Comparison of ENCODE assay signal across 14 cellular contexts in genomic region chr20:64164123-64164836, GRCh38. TPM values are rescaled to one million over a fixed set of nuclear protein-coding genes. Genes with fewer than 3 reads are reported as not detected.
DNase-seq lines count a peak whose midpoint lies in the region; ATAC-seq and TF ChIP-seq lines count a peak whose summit lies in the region.
"Had no signal": no experiment of that assay in that cellular context is flagged by ENCODE, and none has a peak within 500 bp of the region (broad histone marks: within the 10 kb centered on the region; RNA-seq: fewer than 3 reads in every experiment).

MYT1 (plus strand) TSS chr20:64164452; CDS start chr20:64198862, 34,410 bp downstream.

- H3K27ac ChIP-seq in PC-3 (ENCODE audit: low read length) (no peak within 1 kb of the TSS), neural cell (ENCODE audit: low read length) (peak within 1 kb of the TSS; percentile 99), MM.1S (ENCODE audit: low read length) (no peak within 1 kb of the TSS)

- no peaks in the 10 kb centered on the region for H3K4me1 ChIP-seq in PC-3 (ENCODE audit: insufficient read depth, low read length)
- no peaks in the 10 kb centered on the region for H3K4me1 ChIP-seq in MM.1S (ENCODE audit: low read length)

- H3K9me3 ChIP-seq in PC-3 (ENCODE audit: low read length) (no peaks in the 10 kb centered on the region), neural cell (ENCODE audit: low read length) (no peaks in the 10 kb centered on the region), MM.1S (replicated peaks; ENCODE audit: insufficient read depth, low read length) (no peaks in the 10 kb centered on the region)

- TF ChIP-seq CTCF in LNCaP clone FGC (IDR thresholded peaks at IDR 0.05; ENCODE audit: control insufficient read depth, extremely low read depth, insufficient read depth), result no peak
- TF ChIP-seq CTCF in PC-3 (conservative IDR thresholded peaks at IDR 0.05; ENCODE audit: low read depth, low read length), result no peak
- TF ChIP-seq CTCF in neural cell (IDR thresholded peaks at IDR 0.05; ENCODE audit: poor library complexity, severe bottlenecking), result no peak
- TF ChIP-seq CTCF in MM.1S (IDR thresholded peaks at IDR 0.05; ENCODE audit: low read length), result no peak

- peaks cover 85% of the 10 kb centered on the region for H3K27me3 ChIP-seq in PC-3 (ENCODE audit: low read length)
- no peaks in the 10 kb centered on the region for H3K27me3 ChIP-seq in neural cell (ENCODE audit: insufficient read depth, low read depth, low read length)
- peaks cover 100% of the 10 kb centered on the region for H3K27me3 ChIP-seq in MM.1S (replicated peaks; ENCODE audit: insufficient read depth, low read length)

- H4K20me1 ChIP-seq in PC-3 (ENCODE audit: low read length) (no peaks in the 10 kb centered on the region), neural cell (ENCODE audit: insufficient read depth) (no peaks in the 10 kb centered on the region), MM.1S (ENCODE audit: insufficient read depth, low read length) (no peaks in the 10 kb centered on the region)

- TF ChIP-seq RAD21 in neural cell (conservative IDR thresholded peaks at IDR 0.05), result no peak

- H3K9me2 ChIP-seq in PC-3 (replicated peaks; ENCODE audit: low read length) (no peaks in the 10 kb centered on the region), neural cell (ENCODE audit: insufficient read depth, low read length) (no peaks in the 10 kb centered on the region), MM.1S (replicated peaks; ENCODE audit: insufficient read depth, low read length) (no peaks in the 10 kb centered on the region)

- TF ChIP-seq EP300 in neural cell (conservative IDR thresholded peaks at IDR 0.05; ENCODE audit: poor library complexity, severe bottlenecking), result peak; percentile 66

- ATAC-seq in PC-3, result peak; percentile 61
- ATAC-seq in HG03521 (IDR thresholded peaks at IDR 0.05; ENCODE audit: unreplicated experiment), result no peak
- ATAC-seq: activated naive CD4-positive, alpha-beta T cell treated with anti-CD3 and anti-CD28 coated beads, Interleukin-2, amount 50 U/mL, for 72 hours; T-helper 17 cell had no signal

- CTCF ChIA-PET in PC-3 (lab: Charles Lee), result no interaction called here

- intact Hi-C loops in PC-3 (cut with micrococcal nuclease), result no loop called here

- no peaks in the 10 kb centered on the region for H3K79me2 ChIP-seq in PC-3 (ENCODE audit: low read length)
- peaks cover 88% of the 10 kb centered on the region for H3K79me2 ChIP-seq in neural cell (replicated peaks; ENCODE audit: insufficient read depth, low read length)
- H3K79me2 ChIP-seq in MM.1S (ENCODE audit: low read length), result no peaks in the 10 kb centered on the region

- H3K36me3 ChIP-seq in PC-3 (ENCODE audit: low read depth, low read length) (no peaks in the 10 kb centered on the region), neural cell (ENCODE audit: insufficient read depth, low read length) (no peaks in the 10 kb centered on the region), MM.1S (replicated peaks; ENCODE audit: insufficient read depth, low read length) (no peaks in the 10 kb centered on the region)

- H3F3A ChIP-seq in PC-3 (ENCODE audit: low read length, unreplicated experiment) (no peaks in the 10 kb centered on the region), neural cell (ENCODE audit: insufficient read depth, low read length, poor library complexity, severe bottlenecking) (peaks cover 6% of the 10 kb centered on the region), MM.1S (ENCODE audit: insufficient read depth, low read length) (no peaks in the 10 kb centered on the region)

- no peak within 1 kb of the TSS for H3K4me2 ChIP-seq in PC-3 (ENCODE audit: low read length)
- H3K4me2 ChIP-seq in neural cell (ENCODE audit: low read length), result peak within 1 kb of the TSS; percentile 97
- H3K4me2 ChIP-seq in MM.1S (ENCODE audit: low read depth, low read length), result no peak within 1 kb of the TSS

- POLR2A ChIA-PET in PC-3 (lab: Charles Lee; ENCODE audit: unreplicated experiment), result no interaction called here

- DNase-seq in LNCaP clone FGC (ENCODE audit: low read depth) (peak; percentile 75), NCI-H2107 (lab: John Stamatoyannopoulos, UW) (peak; percentile 80), PC-3 (no peak), MM.1S (no peak)
- no peak for DNase-seq in stimulated activated CD4-positive, alpha-beta T cell treated with anti-CD3 and anti-CD28 coated beads, Interleukin-2, amount 100 ng/mL, for 24 hours
- no peak for DNase-seq in activated CD4-positive, alpha-beta T cell treated with anti-CD3 and anti-CD28 coated beads for 4 hours
- DNase-seq: H7, T-helper 17 cell had no signal

- no TSS peak for BruUV-seq in PC-3 (replicated peaks; lab: Mats Ljungman, UMichigan)

- H2AFZ ChIP-seq in PC-3 (ENCODE audit: low read length) (no peak within 1 kb of the TSS), neural cell (ENCODE audit: low read depth, low read length) (peak within 1 kb of the TSS; percentile 62), MM.1S (ENCODE audit: low read length) (no peak within 1 kb of the TSS)

- peak within 1 kb of the TSS; percentile 67 for H3K4me3 ChIP-seq in LNCaP clone FGC (ENCODE audit: low read depth, low read length)
- H3K4me3 ChIP-seq in PC-3 (ENCODE audit: low read length), result no peak within 1 kb of the TSS
- H3K4me3 ChIP-seq in neural cell (ENCODE audit: low read length), result peak within 1 kb of the TSS; percentile 81
- H3K4me3 ChIP-seq in MM.1S (ENCODE audit: low read length), result no peak within 1 kb of the TSS

- H3K9ac ChIP-seq in PC-3 (ENCODE audit: low read length), result no peak within 1 kb of the TSS
- peak within 1 kb of the TSS; percentile 95 for H3K9ac ChIP-seq in neural cell (ENCODE audit: low read length)
- H3K9ac ChIP-seq in MM.1S (ENCODE audit: low read length), result no peak within 1 kb of the TSS

TF ChIP-seq in neural cell, 6 proteins besides CTCF, POLR2A, EP300 and RAD21:
- TF ChIP-seq SMC3 (conservative IDR thresholded peaks at IDR 0.05; ENCODE audit: poor library complexity) (no peak), MXI1 (conservative IDR thresholded peaks at IDR 0.05; ENCODE audit: poor library complexity, severe bottlenecking) (peak; percentile 73), POLR2AphosphoS5 (IDR thresholded peaks at IDR 0.05) (peak; percentile 89), REST (IDR thresholded peaks at IDR 0.05; ENCODE audit: borderline replicate concordance) (peak; percentile 86)
TF ChIP-seq in neural cell: peak in this region for 3.

RNA-seq across cellular contexts. Expression of gene MYT1, which starts in this region (rescaled TPM):
- 0.22 and 0.29 TPM in 2 replicates for total RNA-seq in PC-3 (2014; rRNA removed)
- polyA plus RNA-seq in neural cell, result 35.8 and 42.4 TPM in 2 replicates
- polyA minus RNA-seq in neural cell, result 79.8 and 80.8 TPM in 2 replicates
- total RNA-seq: activated CD8-positive, alpha-beta memory T cell treated with anti-CD3 and anti-CD28 coated beads for 36 hours; fibroblast of lung; T-helper 17 cell had no signal
- polyA plus RNA-seq: fibroblast of lung, IgD-negative memory B cell had no signal

Comparison
In these comparisons a context has a peak if more than half of its experiments do, and no peak if none do; other contexts are left out.
1. Peak in ATAC-seq in PC-3; RNA of the gene not detected or under 1 TPM.
2. DNase-seq: peak in LNCaP clone FGC (single experiment) and NCI-H2107 (single experiment); none in PC-3 (single experiment), stimulated activated CD4-positive, alpha-beta T cell treated with anti-CD3 and anti-CD28 coated beads, Interleukin-2, amount 100 ng/mL, for 24 hours (0 of 2), MM.1S (single experiment) and activated CD4-positive, alpha-beta T cell treated with anti-CD3 and anti-CD28 coated beads for 4 hours (0 of 2).
3. H3K4me3 ChIP-seq: peak in LNCaP clone FGC (single experiment) and neural cell (single experiment); none in PC-3 (single experiment) and MM.1S (single experiment).